8 cellular contexts compared by ENCODE assay signal in the genomic region with DNA sequence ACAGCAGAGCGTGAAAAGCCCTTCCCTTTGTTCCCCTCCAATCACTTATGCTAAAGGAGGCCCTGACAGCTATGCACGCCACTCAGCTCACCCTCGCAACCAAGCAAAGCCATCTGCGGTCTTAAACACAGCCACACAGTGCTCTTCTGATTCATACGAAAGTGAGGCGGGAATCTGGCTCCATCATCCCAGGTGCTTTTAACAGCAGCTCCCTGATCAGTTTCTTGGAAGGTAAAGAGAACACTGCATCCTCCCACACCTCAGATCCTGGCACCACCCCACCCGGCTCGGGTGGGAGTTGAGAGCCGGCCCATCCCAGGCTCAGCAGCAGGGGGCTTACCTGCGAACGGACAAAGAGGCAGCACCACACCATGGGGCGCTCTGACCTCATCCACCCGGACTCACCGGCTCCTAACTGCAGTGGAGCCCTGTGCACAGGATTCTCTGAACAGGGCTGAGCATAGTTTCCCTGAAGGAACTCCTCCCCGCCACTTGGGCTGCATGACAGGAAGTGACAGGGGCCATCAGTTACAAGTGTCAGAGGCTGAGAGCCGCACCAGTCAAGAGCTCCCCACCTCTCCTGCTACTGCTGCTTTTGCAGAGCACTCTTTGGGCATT.
DNase-seq lines count a peak whose midpoint lies in the region; ATAC-seq, FAIRE-seq and TF ChIP-seq lines count a peak whose summit lies in the region.

No MANE protein-coding gene starts in this region.

- H3K36me3 ChIP-seq in mucosa of descending colon (ENCODE audit: low read depth), result no peaks in the 10 kb centered on the region
- H3K36me3 ChIP-seq in suprapubic skin, result no peaks in the 10 kb centered on the region

- H3K27me3 Mint-ChIP-seq in activated T-helper 17 cell treated with anti-CD3 and anti-CD28 coated beads, Interleukin-2, amount 50 U/mL, for 72 hours, result no peaks in the 10 kb centered on the region

- WGBS in suprapubic skin, result 65% methylated on average over 12 of the region's 16 CpGs

- no peaks in the 10 kb centered on the region for H3K9me3 Mint-ChIP-seq in activated T-helper 17 cell treated with anti-CD3 and anti-CD28 coated beads, Interleukin-2, amount 50 U/mL, for 72 hours

- TF ChIP-seq CTCF in mucosa of descending colon (IDR thresholded peaks at IDR 0.05) (no peak), suprapubic skin (IDR thresholded peaks at IDR 0.05) (no peak)

- no peaks in the 10 kb centered on the region for H3K9me3 ChIP-seq in mucosa of descending colon
- H3K9me3 ChIP-seq in suprapubic skin, result no peaks in the 10 kb centered on the region

- DNase-seq in GM12892 (ENCODE audit: insufficient read length) (peak; percentile 35), NOMO-1 (lab: John Stamatoyannopoulos, UW; ENCODE audit: unreplicated experiment in 2 of 2) (peak; percentile 55 to 71), mucosa of descending colon (peak; percentile 28 to 69 (median 43)), suprapubic skin (ENCODE audit: low spot score in 2 of 2) (peak in 1 of 2 donors; percentile 67), 8988T (no peak)

- peak; percentile 51 for ATAC-seq in HG02759 (IDR thresholded peaks at IDR 0.05; ENCODE audit: unreplicated experiment)
- ATAC-seq in activated T-helper 17 cell treated with anti-CD3 and anti-CD28 coated beads, Interleukin-2, amount 50 U/mL, for 72 hours (replicated peaks), result peak; percentile 82
- ATAC-seq in mucosa of descending colon, result peak; percentile 85
- ATAC-seq in GM18520 (IDR thresholded peaks at IDR 0.05; ENCODE audit: unreplicated experiment), result no peak

- peak; percentile 94 for FAIRE-seq in GM12892 (lab: Jason Lieb, UNC)

- H3K4me3 ChIP-seq in mucosa of descending colon (no peak overlapping the region), suprapubic skin (peak overlapping the region; percentile 31)

- TF ChIP-seq POLR2A in GM12892 (IDR thresholded peaks at IDR 0.05; ENCODE audit: low read depth, low read length), result no peak; the same call in 1 of the 2 replicates
- TF ChIP-seq POLR2A in suprapubic skin (IDR thresholded peaks at IDR 0.05), result no peak

- H3K4me1 ChIP-seq in mucosa of descending colon (ENCODE audit: low read depth), result no peaks in the 10 kb centered on the region
- peaks cover 8% of the 10 kb centered on the region for H3K4me1 ChIP-seq in suprapubic skin

- intact Hi-C loops in mucosa of descending colon (cut with DNase I, micrococcal nuclease), result no loop called here

- H3K4me1 Mint-ChIP-seq in activated T-helper 17 cell treated with anti-CD3 and anti-CD28 coated beads, Interleukin-2, amount 50 U/mL, for 72 hours, result peaks cover 58% of the 10 kb centered on the region

- no peaks in the 10 kb centered on the region for H3K36me3 Mint-ChIP-seq in activated T-helper 17 cell treated with anti-CD3 and anti-CD28 coated beads, Interleukin-2, amount 50 U/mL, for 72 hours (ENCODE audit: low read depth)

- no peak overlapping the region for H3K27ac ChIP-seq in suprapubic skin

- peak overlapping the region; percentile 87 for H3K27ac Mint-ChIP-seq in activated T-helper 17 cell treated with anti-CD3 and anti-CD28 coated beads, Interleukin-2, amount 50 U/mL, for 72 hours

- H3K27me3 ChIP-seq in suprapubic skin, result no peaks in the 10 kb centered on the region

- TF ChIP-seq EP300 in suprapubic skin (IDR thresholded peaks at IDR 0.05), result no peak

- peak overlapping the region; percentile 93 for H3K4me3 Mint-ChIP-seq in activated T-helper 17 cell treated with anti-CD3 and anti-CD28 coated beads, Interleukin-2, amount 50 U/mL, for 72 hours
